13 cellular contexts compared by ENCODE assay signal in the genomic region with DNA sequence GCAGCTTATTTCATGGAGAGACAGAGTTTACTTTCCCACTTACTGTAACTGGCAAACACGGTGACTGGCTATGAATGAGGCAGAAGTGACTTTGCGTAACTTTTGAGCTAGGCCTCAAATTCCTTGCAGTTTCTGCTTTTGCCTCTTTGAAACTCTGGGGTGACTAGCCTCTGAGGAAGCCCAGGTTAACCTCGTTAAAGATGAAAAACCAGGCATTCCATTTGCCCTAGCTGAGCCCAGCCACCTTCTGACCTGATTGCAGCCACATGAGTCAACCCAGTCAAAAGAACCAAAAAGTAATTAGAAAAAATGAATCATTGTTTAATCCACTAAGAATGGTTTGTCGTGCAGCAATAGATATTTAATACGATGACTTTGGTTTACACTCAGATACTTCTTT. TPM values are rescaled to one million over a fixed set of nuclear protein-coding genes. Genes with fewer than 3 reads are reported as not detected.
DNase-seq lines count a peak whose midpoint lies in the region; ATAC-seq and TF ChIP-seq lines count a peak whose summit lies in the region.
"Had no signal": no experiment of that assay in that cellular context is flagged by ENCODE, and none has a peak within 500 bp of the region (broad histone marks: within the 10 kb centered on the region; RNA-seq: fewer than 3 reads in every experiment).

No MANE protein-coding gene starts in this region.

- TF ChIP-seq POLR2A in NB4 (IDR thresholded peaks at IDR 0.05; ENCODE audit: extremely low read depth, insufficient read length): no peak

- intact Hi-C loops in psoas muscle (cut with DNase I): no loop called here
- intact Hi-C loops in left lung (cut with DNase I): no loop called here

- no peak overlapping the region for H2AFZ ChIP-seq in osteoblast (ENCODE audit: low read length)

- peaks cover 8% of the 10 kb centered on the region for H3K4me1 ChIP-seq in osteoblast (ENCODE audit: insufficient read depth, low read length)
- H3K4me1 ChIP-seq in psoas muscle: no peaks in the 10 kb centered on the region
- H3K4me1 ChIP-seq in left lung: no peaks in the 10 kb centered on the region
- H3K4me1 ChIP-seq: tibial nerve had no signal

- no peak overlapping the region for H3K4me2 ChIP-seq in osteoblast (ENCODE audit: insufficient read depth, low read length)

- DNase-seq in GM04504 (ENCODE audit: low read depth) (peak; percentile 85), NB4 (ENCODE audit: low read depth) (peak; percentile 36), choroid plexus epithelial cell (ENCODE audit: low read depth) (peak; percentile 17), osteoblast (ENCODE audit: insufficient read length, low spot score, missing footprints) (peak; percentile 65), psoas muscle (no peak), left lung (no peak)
- no peak for DNase-seq in activated CD8-positive, alpha-beta memory T cell treated with anti-CD3 and anti-CD28 coated beads, Interleukin-2, amount 50 U/mL, for 4 hours
- DNase-seq: activated CD4-positive, alpha-beta T cell treated with anti-CD3 and anti-CD28 coated beads, Interleukin-2, amount 10 ng/mL, durations not matched to agents 7 days and 5 days; activated effector memory CD4-positive, alpha-beta T cell treated with anti-CD3 and anti-CD28 coated beads, Interleukin-2, amount 50 U/mL, for 16 hours; glutamatergic neuron; midbrain had no signal

- ATAC-seq in psoas muscle: no peak
- no peak for ATAC-seq in left lung
- ATAC-seq: sciatic nerve had no signal

- WGBS in psoas muscle, 3 donors: 71 to 75% (median 74%) methylated on average over 5 of the region's 5 CpGs

- no peak for TF ChIP-seq CTCF in NB4 (IDR thresholded peaks at IDR 0.05; ENCODE audit: low read depth, low read length)
- no peak for TF ChIP-seq CTCF in choroid plexus epithelial cell (conservative IDR thresholded peaks at IDR 0.05; ENCODE audit: low read depth, low read length)
- TF ChIP-seq CTCF in osteoblast (IDR thresholded peaks at IDR 0.05; ENCODE audit: extremely low read depth, low read depth, low read length): no peak
- TF ChIP-seq CTCF in psoas muscle (IDR thresholded peaks at IDR 0.05): no peak
- TF ChIP-seq CTCF in left lung (IDR thresholded peaks at IDR 0.05): no peak

- H4K20me1 ChIP-seq in osteoblast (ENCODE audit: insufficient read depth, low read length): no peaks in the 10 kb centered on the region

- peak overlapping the region; percentile 35 for H3K27ac ChIP-seq in osteoblast (ENCODE audit: low read depth, low read length)
- no peak overlapping the region for H3K27ac ChIP-seq in psoas muscle
- H3K27ac ChIP-seq in left lung: no peak overlapping the region
- H3K27ac ChIP-seq: tibial nerve had no signal

- no peaks in the 10 kb centered on the region for H3K9me3 ChIP-seq in osteoblast (ENCODE audit: low read depth, low read length)
- H3K9me3 ChIP-seq in psoas muscle: no peaks in the 10 kb centered on the region
- H3K9me3 ChIP-seq in left lung: no peaks in the 10 kb centered on the region
- H3K9me3 ChIP-seq: tibial nerve had no signal

- H3K4me3 ChIP-seq in NB4 (ENCODE audit: low read depth, low read length) (no peak overlapping the region), choroid plexus epithelial cell (ENCODE audit: low read depth, low read length) (no peak overlapping the region), osteoblast (ENCODE audit: insufficient read depth, low read length) (no peak overlapping the region), psoas muscle (no peak overlapping the region), left lung (no peak overlapping the region)
- H3K4me3 ChIP-seq: tibial nerve had no signal

- no peaks in the 10 kb centered on the region for H3K79me2 ChIP-seq in osteoblast (ENCODE audit: insufficient read depth, low read length)

- H3K36me3 ChIP-seq in osteoblast (ENCODE audit: insufficient read depth, low read length) (no peaks in the 10 kb centered on the region), psoas muscle (ENCODE audit: insufficient read depth in 1 of 2, low read depth in 1 of 2) (no peaks in the 10 kb centered on the region), left lung (no peaks in the 10 kb centered on the region)
- H3K36me3 ChIP-seq: tibial nerve had no signal

- H3K27me3 ChIP-seq in osteoblast (ENCODE audit: insufficient read depth, low read length): no peaks in the 10 kb centered on the region
- H3K27me3 ChIP-seq in psoas muscle (ENCODE audit: insufficient read depth in 3 of 3, low read length in 2 of 3): no peaks in the 10 kb centered on the region
- H3K27me3 ChIP-seq in left lung: no peaks in the 10 kb centered on the region
- H3K27me3 ChIP-seq: tibial nerve had no signal

RNA-seq across cellular contexts. Expression of a gene that starts 20.4 kb away (rescaled TPM):
- total RNA-seq in osteoblast: 18.9 and 22.4 TPM in 2 replicates
- total RNA-seq in psoas muscle: 1 to 10 TPM in 3 of 4 donors, under 1 TPM in 1; 0.95 to 2.8 (median 2.4) TPM
- 1 to 10 TPM; 1.2 to 3.9 (median 3.8) TPM for polyA plus RNA-seq in psoas muscle
- 10 to 100 TPM; 11.1 to 11.5 TPM for total RNA-seq in left lung

Comparison
In these comparisons a context has a peak if more than half of its experiments do, and no peak if none do; other contexts are left out.
1. DNase-seq: peak in GM04504 (single experiment), NB4 (single experiment), choroid plexus epithelial cell (single experiment) and osteoblast (single experiment); none in psoas muscle (0 of 2), activated CD8-positive, alpha-beta memory T cell treated with anti-CD3 and anti-CD28 coated beads, Interleukin-2, amount 50 U/mL, for 4 hours (single experiment) and left lung (0 of 2).